ENCODE assay signal across 10 cellular contexts in the genomic region with DNA sequence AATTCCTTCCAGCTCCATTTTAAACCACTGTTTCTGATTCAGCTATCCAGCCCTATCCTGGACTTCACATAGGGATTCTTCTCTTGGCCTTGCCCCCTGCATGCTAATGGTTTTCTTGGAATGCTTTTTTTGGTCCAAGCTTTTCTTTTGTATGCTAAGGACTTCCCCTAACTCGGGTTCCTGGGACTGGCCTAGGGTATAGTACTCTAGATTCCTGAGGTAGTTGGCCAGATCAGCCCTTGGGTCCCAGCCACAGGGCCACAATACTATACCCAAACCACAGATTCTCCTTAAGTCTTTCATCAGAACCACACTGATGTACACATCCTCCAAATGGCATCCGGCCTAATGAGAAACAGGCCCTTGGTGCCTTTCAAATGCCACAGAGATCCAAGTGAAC. TPM values are rescaled to one million over a fixed set of nuclear protein-coding genes. Genes with fewer than 3 reads are reported as not detected.
A peak's percentile ranks its signal among the peaks of the same experiment; 100 is the strongest.
DNase-seq lines count a peak whose midpoint lies in the region; ATAC-seq, FAIRE-seq and TF ChIP-seq lines count a peak whose summit lies in the region.
"Had no signal": no experiment of that assay in that cellular context is flagged by ENCODE, and none has a peak within 500 bp of the region (broad histone marks: within the 10 kb centered on the region; RNA-seq: fewer than 3 reads in every experiment).

No MANE protein-coding gene starts in this region.

- H3K4ac ChIP-seq in trophoblast cell (ENCODE audit: low read depth, low read length), result peak overlapping the region; percentile 22

- H3K9me3 ChIP-seq in DND-41 (ENCODE audit: insufficient read depth, low read length, severe bottlenecking) (no peaks in the 10 kb centered on the region), astrocyte (ENCODE audit: insufficient read depth, low read depth, low read length) (no peaks in the 10 kb centered on the region), trophoblast cell (ENCODE audit: insufficient read depth, low read depth, low read length) (peaks cover 4% of the 10 kb centered on the region)

- H3K79me2 ChIP-seq in DND-41 (ENCODE audit: insufficient read depth, low read length) (peaks cover 86% of the 10 kb centered on the region), astrocyte (ENCODE audit: insufficient read depth, low read length) (peaks cover 28% of the 10 kb centered on the region), trophoblast cell (ENCODE audit: control insufficient read depth, insufficient read depth, low read length, poor library complexity) (peaks cover 5% of the 10 kb centered on the region)

- no peak overlapping the region for H2BK5ac ChIP-seq in trophoblast cell (ENCODE audit: low read depth, low read length, poor library complexity)

- H2BK120ac ChIP-seq in trophoblast cell (ENCODE audit: insufficient read depth, low read length, poor library complexity), result no peak overlapping the region

- no peaks in the 10 kb centered on the region for H3K27me3 ChIP-seq in DND-41 (ENCODE audit: insufficient read depth, low read length, poor library complexity)
- H3K27me3 ChIP-seq in astrocyte (ENCODE audit: insufficient read depth, low read length), result no peaks in the 10 kb centered on the region
- no peaks in the 10 kb centered on the region for H3K27me3 ChIP-seq in trophoblast cell (ENCODE audit: insufficient read depth, low read length)

- DNase-seq in DND-41 (peak; percentile 40), astrocyte (ENCODE audit: low read depth) (peak; percentile 93), trophoblast cell (no peak), mesenteric fat pad (ENCODE audit: low spot score) (no peak), NCI-H187 (lab: John Stamatoyannopoulos, UW) (no peak), NCI-H510A treated with DMSO at 0.1 percent for 48 hours (lab: John Stamatoyannopoulos, UW) (no peak)
- DNase-seq in Jurkat, Clone E6-1 (ENCODE audit: low read depth, low spot score), result peak; percentile 51
- no peak for DNase-seq in stimulated activated CD4-positive, alpha-beta T cell treated with anti-CD3 and anti-CD28 coated beads, Interleukin-2, amount 100 ng/mL, for 48 hours
- DNase-seq: hypothalamus had no signal

- H2AK5ac ChIP-seq in trophoblast cell (ENCODE audit: low read length), result no peak overlapping the region

- H3K9ac ChIP-seq in DND-41 (ENCODE audit: low read depth, low read length) (no peak overlapping the region; the same call in 1 of the 2 replicates), astrocyte (ENCODE audit: low read length) (no peak overlapping the region), trophoblast cell (ENCODE audit: low read length) (no peak overlapping the region)

- peaks cover 10% of the 10 kb centered on the region for H3K79me1 ChIP-seq in trophoblast cell (ENCODE audit: low read length)

- no CpG with 5 or more reads among the region's 2 CpGs for WGBS in trophoblast cell (ENCODE audit: extremely low coverage, insufficient coverage, insufficient read length)

- no peak overlapping the region for H2AFZ ChIP-seq in DND-41 (ENCODE audit: low read depth, low read length)
- no peak overlapping the region for H2AFZ ChIP-seq in astrocyte (ENCODE audit: low read depth, low read length)
- H2AFZ ChIP-seq in trophoblast cell (ENCODE audit: insufficient read depth, low read length, poor library complexity), result no peak overlapping the region

- H3K4me3 ChIP-seq in DND-41 (ENCODE audit: low read depth in 1 of 2, low read length in 2 of 2) (peak overlapping the region in 1 of 2 experiments; percentile 33; a peak in 2 of 4 replicates), astrocyte (ENCODE audit: insufficient read depth, low read depth, low read length) (no peak overlapping the region), trophoblast cell (ENCODE audit: low read depth, low read length) (no peak overlapping the region)
- H3K4me3 ChIP-seq in Jurkat, Clone E6-1 (ENCODE audit: low read length), result no peak overlapping the region

- no peak for ATAC-seq in DND-41 (ENCODE audit: insufficient read depth, low read depth)

- peak; percentile 92 for FAIRE-seq in astrocyte (lab: Jason Lieb, UNC)
- FAIRE-seq: GM18507 had no signal

- H4K91ac ChIP-seq in trophoblast cell (ENCODE audit: low read depth, low read length), result no peak overlapping the region

- no peaks in the 10 kb centered on the region for H3K9me3 Mint-ChIP-seq in astrocyte (ENCODE audit: unreplicated experiment)

- TF ChIP-seq CTCF in DND-41 (IDR thresholded peaks at IDR 0.05; ENCODE audit: borderline replicate concordance, extremely low read depth, low read length, poor library complexity, severe bottlenecking), result no peak
- TF ChIP-seq CTCF in astrocyte (IDR thresholded peaks at IDR 0.05; ENCODE audit: insufficient read depth, low read depth, low read length), result no peak

- no peak overlapping the region for H2BK12ac ChIP-seq in trophoblast cell (ENCODE audit: low read length)

- peaks cover 27% of the 10 kb centered on the region for H3K4me1 Mint-ChIP-seq in astrocyte (ENCODE audit: low read depth, unreplicated experiment)

- H3K4me3 Mint-ChIP-seq in astrocyte (ENCODE audit: unreplicated experiment), result peak overlapping the region; percentile 18

- H3K23ac ChIP-seq in trophoblast cell (ENCODE audit: low read length), result no peak overlapping the region

- no peak overlapping the region for H4K12ac ChIP-seq in trophoblast cell (ENCODE audit: low read depth, low read length)

- no peaks in the 10 kb centered on the region for H3K36me3 Mint-ChIP-seq in astrocyte (ENCODE audit: low read depth, unreplicated experiment)

- H4K20me1 ChIP-seq in DND-41 (ENCODE audit: insufficient read depth, low read length), result peaks cover 13% of the 10 kb centered on the region; the same call in 1 of the 2 replicates
- H4K20me1 ChIP-seq in astrocyte (ENCODE audit: insufficient read depth, low read length), result peaks cover 3% of the 10 kb centered on the region

- no peak overlapping the region for H4K8ac ChIP-seq in trophoblast cell (ENCODE audit: low read depth, low read length)

- H3K36me3 ChIP-seq in DND-41 (ENCODE audit: insufficient read depth, low read length) (peaks cover 28% of the 10 kb centered on the region), astrocyte (ENCODE audit: insufficient read depth, low read length) (no peaks in the 10 kb centered on the region), trophoblast cell (ENCODE audit: control insufficient read depth in 1 of 2, insufficient read depth in 2 of 2, low read length in 2 of 2) (no peaks in the 10 kb centered on the region)

- H3K27me3 Mint-ChIP-seq in astrocyte (ENCODE audit: low read depth, unreplicated experiment), result no peaks in the 10 kb centered on the region

- H3K14ac ChIP-seq in trophoblast cell (ENCODE audit: low read length), result no peak overlapping the region

- no peak overlapping the region for H3K18ac ChIP-seq in trophoblast cell (ENCODE audit: low read length)

- H3K4me1 ChIP-seq in DND-41 (ENCODE audit: insufficient read depth, low read length) (peaks cover 76% of the 10 kb centered on the region), astrocyte (ENCODE audit: insufficient read depth, low read length) (peaks cover 37% of the 10 kb centered on the region), trophoblast cell (ENCODE audit: control insufficient read depth in 1 of 2, insufficient read depth in 2 of 2, low read length in 2 of 2) (peaks cover 0 to 12% of the 10 kb centered on the region in 2 experiments)

- H3K4me2 ChIP-seq in DND-41 (ENCODE audit: insufficient read depth, low read length) (peak overlapping the region; percentile 92; the same call in 1 of the 2 replicates), astrocyte (ENCODE audit: low read length) (peak overlapping the region; percentile 45), trophoblast cell (ENCODE audit: low read length) (no peak overlapping the region)

- peak overlapping the region; percentile 99 for H3K27ac ChIP-seq in DND-41 (ENCODE audit: low read length)
- peak overlapping the region; percentile 40 for H3K27ac ChIP-seq in astrocyte (ENCODE audit: low read depth, low read length)
- no peak overlapping the region for H3K27ac ChIP-seq in trophoblast cell (ENCODE audit: low read depth, low read length)

- H3K27ac Mint-ChIP-seq in astrocyte (ENCODE audit: unreplicated experiment), result peak overlapping the region; percentile 64

RNA-seq across cellular contexts. Expression of a gene that starts 2.8 kb away (rescaled TPM):
- polyA plus RNA-seq in Jurkat, Clone E6-1 (2012; ENCODE audit: insufficient read depth, insufficient read length), result 11.1 TPM
- total RNA-seq in astrocyte (19.7 and 20.9 TPM in 2 replicates), mesenteric fat pad (43.5 TPM)
- 8.1 and 8.2 TPM in 2 replicates for polyA plus RNA-seq in trophoblast cell (2013)

RNA-seq across cellular contexts. Expression of a gene that starts 34.5 kb away (rescaled TPM):
- not detected for polyA plus RNA-seq in Jurkat, Clone E6-1 (2012; ENCODE audit: insufficient read depth, insufficient read length)
- total RNA-seq in astrocyte, result not detected in 2 replicates
- 27.3 and 34.3 TPM in 2 replicates for polyA plus RNA-seq in trophoblast cell (2013)
- 0.16 TPM for total RNA-seq in mesenteric fat pad

RNA-seq across cellular contexts. Expression of a gene that starts 49.6 kb away (rescaled TPM):
- 0.38 TPM for polyA plus RNA-seq in Jurkat, Clone E6-1 (2012; ENCODE audit: insufficient read depth, insufficient read length)
- total RNA-seq in astrocyte (not detected in 2 replicates), mesenteric fat pad (0.96 TPM)
- 7.7 and 8.8 TPM in 2 replicates for polyA plus RNA-seq in trophoblast cell (2013)

Comparison
In these comparisons a context has a peak if more than half of its experiments do, and no peak if none do; other contexts are left out.
1. DNase-seq: peak in DND-41 (single experiment), Jurkat, Clone E6-1 (single experiment) and astrocyte (single experiment); none in trophoblast cell (0 of 2), mesenteric fat pad (single experiment), NCI-H187 (0 of 2), stimulated activated CD4-positive, alpha-beta T cell treated with anti-CD3 and anti-CD28 coated beads, Interleukin-2, amount 100 ng/mL, for 48 hours (0 of 2) and NCI-H510A treated with DMSO at 0.1 percent for 48 hours (single experiment).